In the genomic region with DNA sequence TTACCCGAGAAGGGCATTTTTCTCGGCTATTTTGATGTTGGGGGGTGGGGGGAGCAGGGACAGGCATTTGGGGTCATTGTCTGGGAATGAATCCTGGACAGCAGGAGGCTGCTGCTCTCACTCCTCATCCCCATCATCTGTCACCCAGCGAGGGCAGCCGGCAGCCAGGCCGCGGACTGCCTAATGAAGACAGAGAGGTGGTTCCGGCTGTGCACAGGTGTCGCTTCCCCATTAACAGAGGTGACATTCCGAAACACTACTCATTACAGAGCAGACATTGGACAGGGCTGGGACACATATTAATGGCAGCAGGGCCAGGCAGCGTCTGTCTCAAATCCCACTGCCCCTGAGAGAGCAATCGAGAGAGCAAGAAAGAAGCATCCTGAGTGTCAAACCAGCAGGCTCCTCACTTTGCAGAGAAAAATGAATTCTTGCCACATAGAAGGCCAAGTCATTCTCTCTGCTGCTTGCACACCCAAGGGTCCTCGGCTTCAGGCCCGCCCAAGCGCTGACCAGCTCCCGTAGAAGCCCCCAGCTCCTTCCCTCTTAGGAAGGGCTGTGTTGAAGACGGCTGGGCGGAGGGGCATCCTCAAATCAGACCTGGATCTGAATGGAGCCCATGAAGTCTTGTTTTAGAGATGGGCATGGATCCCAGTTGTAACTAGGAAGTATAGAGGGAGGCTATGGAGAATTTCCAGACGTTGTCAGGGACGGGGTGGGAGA, we compare ENCODE assay signal across 9 cellular contexts. TPM values are rescaled to one million over a fixed set of nuclear protein-coding genes. Genes with fewer than 3 reads are reported as not detected.
DNase-seq lines count a peak whose midpoint lies in the region; ATAC-seq and TF ChIP-seq lines count a peak whose summit lies in the region.
"Had no signal": no experiment of that assay in that cellular context is flagged by ENCODE, and none has a peak within 500 bp of the region (broad histone marks: within the 10 kb centered on the region; RNA-seq: fewer than 3 reads in every experiment).

No MANE protein-coding gene starts in this region.

- no peak for ATAC-seq in naive B cell (ENCODE audit: low read depth in 2 of 2)
- ATAC-seq in body of pancreas: no peak
- ATAC-seq in GM21528 (IDR thresholded peaks at IDR 0.05; ENCODE audit: low FRiP score, unreplicated experiment): no peak

- H3K27me3 ChIP-seq in AG04450 (ENCODE audit: control insufficient read depth, insufficient read depth, low read length) (peaks cover 37% of the 10 kb centered on the region), dorsolateral prefrontal cortex (no peaks in the 10 kb centered on the region), body of pancreas (no peaks in the 10 kb centered on the region)

- H3K27ac ChIP-seq in AG04450 (ENCODE audit: low read depth, low read length) (no peak overlapping the region), dorsolateral prefrontal cortex (peak overlapping the region in 29 of 59 donors; percentile 9 to 81 (median 46)), body of pancreas (no peak overlapping the region)

- TF ChIP-seq CTCF in AG04450 (IDR thresholded peaks at IDR 0.05; ENCODE audit: low read depth, low read length) (no peak), dorsolateral prefrontal cortex (IDR thresholded peaks at IDR 0.05 in 54 of 56, conservative IDR thresholded peaks at IDR 0.05 in 2 of 56; ENCODE audit: low read depth in 1 of 56, partially characterized antibody in 56 of 56) (no peak), body of pancreas (IDR thresholded peaks at IDR 0.05) (no peak)

- H3K4me3 Mint-ChIP-seq in IgD-negative memory B cell (peak overlapping the region; percentile 39 to 90 (median 85)), naive B cell (peak overlapping the region; percentile 66 to 94 (median 82))

- TF ChIP-seq POLR2A in body of pancreas (IDR thresholded peaks at IDR 0.05): no peak

- CTCF ChIA-PET in AG04450 (lab: Charles Lee): interaction anchor here (0.6 to 3.0 kb wide), 41 partner anchors 8 to 340 kb away, joined by 3 to 43 read pairs (median 5); a partner anchor contains a TSS

- H3K4me3 ChIP-seq in AG04450 (ENCODE audit: low read depth, low read length) (peak overlapping the region; percentile 66), dorsolateral prefrontal cortex (peak overlapping the region in 52 of 59 donors; percentile 36 to 73 (median 60)), body of pancreas (no peak overlapping the region)

- intact Hi-C loops in dorsolateral prefrontal cortex (cut with DNase I) (loop anchor here (5.0 to 10.0 kb wide), 3 partner anchors 55 to 78 kb away; a partner anchor contains a TSS), body of pancreas (cut with DNase I) (no loop called here)

- H3K36me3 ChIP-seq in body of pancreas (replicated peaks in 1 of 2; ENCODE audit: insufficient read depth in 1 of 2, low read depth in 2 of 2): no peaks in the 10 kb centered on the region

- H3K4me1 Mint-ChIP-seq in IgD-negative memory B cell: peaks cover 14 to 26% (median 20%) of the 10 kb centered on the region in 3 donors
- peaks cover 24 to 41% (median 39%) of the 10 kb centered on the region in 3 donors for H3K4me1 Mint-ChIP-seq in naive B cell

- H3K9me3 ChIP-seq in AG04450 (ENCODE audit: control insufficient read depth, insufficient read depth, low read length) (no peaks in the 10 kb centered on the region), body of pancreas (no peaks in the 10 kb centered on the region)

- H3K36me3 Mint-ChIP-seq in IgD-negative memory B cell: no peaks in the 10 kb centered on the region
- H3K36me3 Mint-ChIP-seq in naive B cell: no peaks in the 10 kb centered on the region

- H3K27ac Mint-ChIP-seq in IgD-negative memory B cell (peak overlapping the region in 2 of 3 donors; percentile 27 to 80), naive B cell (peak overlapping the region in 4 of 6 donors; percentile 47 to 86 (median 58))

- POLR2A ChIA-PET in AG04450 (lab: Yijun Ruan, JAX): no interaction called here

- DNase-seq in AG04450 (ENCODE audit: low read depth, low spot score) (no peak), dorsolateral prefrontal cortex (peak in 1 of 10 donors; percentile 67), naive B cell (no peak), Ammon's horn (ENCODE audit: low spot score) (no peak), body of pancreas (no peak), amniotic stem cell (lab: John Stamatoyannopoulos, UW) (no peak)
- DNase-seq: DMS 273 treated with DMSO at 0.1 percent for 48 hours had no signal

- H3K27me3 Mint-ChIP-seq in IgD-negative memory B cell (peaks cover 3% of the 10 kb centered on the region), naive B cell (peaks cover 0 to 9% (median 4%) of the 10 kb centered on the region in 3 donors)

- 79 to 83% methylated on average over 19 of the region's 19 CpGs for WGBS in body of pancreas, 2 donors

- H3K9me3 Mint-ChIP-seq in IgD-negative memory B cell (no peaks in the 10 kb centered on the region), naive B cell (no peaks in the 10 kb centered on the region)

- H3K4me1 ChIP-seq in body of pancreas: peaks cover 9% of the 10 kb centered on the region

RNA-seq across cellular contexts. Expression of a gene that starts 8.0 kb away (rescaled TPM):
- polyA plus RNA-seq in AG04450 (2011; rRNA removed) (not detected in 2 replicates), IgD-negative memory B cell (not detected), naive B cell (ENCODE audit: low read depth in 6 of 6) (not detected)
- polyA minus RNA-seq in AG04450 (2011; rRNA and poly(A)+ RNA removed): 0.52 and 0.60 TPM in 2 replicates
- total RNA-seq in dorsolateral prefrontal cortex (1 to 10 TPM in 94 of 120 experiments, under 1 TPM in 5, not detected in 21; 0.71 to 6.6 (median 2.0) TPM), body of pancreas (not detected)

RNA-seq across cellular contexts. Expression of a gene that starts 25.9 kb away (rescaled TPM):
- polyA plus RNA-seq in AG04450 (2011; rRNA removed): 0.06 and 0.07 TPM in 2 replicates
- 0.32 and 0.35 TPM in 2 replicates for polyA minus RNA-seq in AG04450 (2011; rRNA and poly(A)+ RNA removed)
- polyA plus RNA-seq in IgD-negative memory B cell: not detected
- total RNA-seq in dorsolateral prefrontal cortex: 1 to 10 TPM in 107 of 120 experiments, under 1 TPM in 13; 0.46 to 4.5 (median 1.7) TPM
- polyA plus RNA-seq in naive B cell (ENCODE audit: low read depth in 6 of 6): not detected
- total RNA-seq in body of pancreas: 1 to 10 TPM in 1 of 2 donors, not detected in 1; 1.0 TPM

Comparison
In these comparisons a context has a peak if more than half of its experiments do, and no peak if none do; other contexts are left out.
1. H3K4me3 ChIP-seq: peak in AG04450 (single experiment) and dorsolateral prefrontal cortex (52 of 59); none in body of pancreas (0 of 2).